Comparison of ENCODE assay signal across 22 cellular contexts in genomic region chr16:9885876-9886275, GRCh38.
DNase-seq lines count a peak whose midpoint lies in the region; TF ChIP-seq lines count a peak whose summit lies in the region.
"Had no signal": no experiment of that assay in that cellular context is flagged by ENCODE, and none has a peak within 500 bp of the region (broad histone marks: within the 10 kb centered on the region; RNA-seq: fewer than 3 reads in every experiment).

No MANE protein-coding gene starts in this region.

- H3K4me3 Mint-ChIP-seq in activated T-helper 1 cell treated with anti-CD3 and anti-CD28 coated beads, Interleukin-12 subunit alpha, Interleukin-12 subunit beta, Interleukin-2, Interleukin-4 antibody, amounts not matched to agents 30 ng/mL and 10 ng/mL and 1 ng/mL, durations not matched to agents 14 hours and 24 hours and 36 hours: no peak overlapping the region
- H3K4me3 Mint-ChIP-seq: CD8-positive, alpha-beta T cell had no signal

- H3K36me3 Mint-ChIP-seq in activated T-helper 1 cell treated with anti-CD3 and anti-CD28 coated beads, Interleukin-12 subunit alpha, Interleukin-12 subunit beta, Interleukin-2, Interleukin-4 antibody, amounts not matched to agents 30 ng/mL and 10 ng/mL and 1 ng/mL, durations not matched to agents 14 hours and 24 hours and 36 hours (ENCODE audit: low read depth): no peaks in the 10 kb centered on the region
- H3K36me3 Mint-ChIP-seq: CD8-positive, alpha-beta T cell had no signal

- DNase-seq in dorsolateral prefrontal cortex: no peak
- no peak for DNase-seq in activated T-helper 1 cell treated with anti-CD3 and anti-CD28 coated beads, Interleukin-12 subunit alpha, Interleukin-12 subunit beta, Interleukin-2, Interleukin-4 antibody, amounts not matched to agents 30 ng/mL and 10 ng/mL and 1 ng/mL, durations not matched to agents 14 hours and 24 hours and 36 hours (ENCODE audit: low spot score)
- no peak for DNase-seq in BE2C
- DNase-seq in ureter (ENCODE audit: low spot score): no peak
- DNase-seq: Caco-2; CD8-positive, alpha-beta T cell; GOT3; HCEC 1CT; IMR-90; KG1; MM.1S; NCI-H2029; NCI-H446; NCI-H524 treated with DMSO at 0.1 percent for 48 hours; NCI-H82; NK-92 treated with Interleukin-12 subunit alpha and Interleukin-12 subunit beta, amount 100 ng/mL, for 24 hours; PC-3; Right ventricle myocardium superior had no signal

- no peaks in the 10 kb centered on the region for H3K4me1 ChIP-seq in BE2C
- H3K4me1 ChIP-seq: Caco-2 had no signal

- TF ChIP-seq CTCF in dorsolateral prefrontal cortex (IDR thresholded peaks at IDR 0.05 in 54 of 56, conservative IDR thresholded peaks at IDR 0.05 in 2 of 56; ENCODE audit: low read depth in 1 of 56, partially characterized antibody in 56 of 56): no peak
- no peak for TF ChIP-seq CTCF in BE2C (IDR thresholded peaks at IDR 0.05; ENCODE audit: low read depth, low read length)

- H3K27ac Mint-ChIP-seq in activated T-helper 1 cell treated with anti-CD3 and anti-CD28 coated beads, Interleukin-12 subunit alpha, Interleukin-12 subunit beta, Interleukin-2, Interleukin-4 antibody, amounts not matched to agents 30 ng/mL and 10 ng/mL and 1 ng/mL, durations not matched to agents 14 hours and 24 hours and 36 hours: no peak overlapping the region
- H3K27ac Mint-ChIP-seq: CD8-positive, alpha-beta T cell had no signal

- H3K27me3 Mint-ChIP-seq in activated T-helper 1 cell treated with anti-CD3 and anti-CD28 coated beads, Interleukin-12 subunit alpha, Interleukin-12 subunit beta, Interleukin-2, Interleukin-4 antibody, amounts not matched to agents 30 ng/mL and 10 ng/mL and 1 ng/mL, durations not matched to agents 14 hours and 24 hours and 36 hours (ENCODE audit: insufficient read depth): no peaks in the 10 kb centered on the region

- H3K4me3 ChIP-seq in dorsolateral prefrontal cortex (peak overlapping the region in 31 of 59 donors; percentile 4 to 47 (median 28)), BE2C (ENCODE audit: low read depth, low read length) (no peak overlapping the region)

- no peaks in the 10 kb centered on the region for H3K9me3 Mint-ChIP-seq in activated T-helper 1 cell treated with anti-CD3 and anti-CD28 coated beads, Interleukin-12 subunit alpha, Interleukin-12 subunit beta, Interleukin-2, Interleukin-4 antibody, amounts not matched to agents 30 ng/mL and 10 ng/mL and 1 ng/mL, durations not matched to agents 14 hours and 24 hours and 36 hours
- H3K9me3 Mint-ChIP-seq: CD8-positive, alpha-beta T cell had no signal

- intact Hi-C loops in dorsolateral prefrontal cortex (cut with DNase I): no loop called here
- intact Hi-C loops in activated T-helper 1 cell treated with anti-CD3 and anti-CD28 coated beads, Interleukin-12 subunit alpha, Interleukin-12 subunit beta, Interleukin-2, Interleukin-4 antibody, amounts not matched to agents 30 ng/mL and 10 ng/mL and 1 ng/mL, durations not matched to agents 14 hours and 24 hours and 36 hours (cut with micrococcal nuclease): no loop called here

- H3K4me1 Mint-ChIP-seq in activated T-helper 1 cell treated with anti-CD3 and anti-CD28 coated beads, Interleukin-12 subunit alpha, Interleukin-12 subunit beta, Interleukin-2, Interleukin-4 antibody, amounts not matched to agents 30 ng/mL and 10 ng/mL and 1 ng/mL, durations not matched to agents 14 hours and 24 hours and 36 hours (ENCODE audit: low read depth): no peaks in the 10 kb centered on the region

- H3K9me3 ChIP-seq in BE2C: no peaks in the 10 kb centered on the region
- H3K9me3 ChIP-seq: Caco-2 had no signal

- no peaks in the 10 kb centered on the region for H3K36me3 ChIP-seq in BE2C

- H3K27ac ChIP-seq in angular gyrus (ENCODE audit: low read depth, low read length) (peak overlapping the region; percentile 72), dorsolateral prefrontal cortex (peak overlapping the region in 54 of 59 donors; percentile 7 to 90 (median 75)), layer of hippocampus (ENCODE audit: low read depth, low read length) (peak overlapping the region; percentile 10), temporal lobe (ENCODE audit: low read depth, low read length) (peak overlapping the region; percentile 47)
- H3K27ac ChIP-seq: C4-2B had no signal

- no peaks in the 10 kb centered on the region for H3K27me3 ChIP-seq in dorsolateral prefrontal cortex
- H3K27me3 ChIP-seq in layer of hippocampus (ENCODE audit: control insufficient read depth, insufficient read depth, low read length): no peaks in the 10 kb centered on the region
- H3K27me3 ChIP-seq in BE2C: no peaks in the 10 kb centered on the region

Comparison
In these comparisons a context has a peak if more than half of its experiments do, and no peak if none do; other contexts are left out.
1. H3K27ac ChIP-seq: peak in every context shown above with its lines; median percentile 75 in dorsolateral prefrontal cortex; 72 in angular gyrus; 47 in temporal lobe; 10 in layer of hippocampus.